ENCODE assay signal across 16 cellular contexts in genomic region chr6:67639161-67639560, GRCh38.
DNase-seq lines count a peak whose midpoint lies in the region; ATAC-seq and TF ChIP-seq lines count a peak whose summit lies in the region.
"Had no signal": no experiment of that assay in that cellular context is flagged by ENCODE, and none has a peak within 500 bp of the region (broad histone marks: within the 10 kb centered on the region; RNA-seq: fewer than 3 reads in every experiment).

No MANE protein-coding gene starts in this region.

- DNase-seq in left ventricle myocardium superior (no peak), Right ventricle myocardium inferior (ENCODE audit: missing footprints) (no peak), choroid plexus epithelial cell (ENCODE audit: low read depth) (peak; percentile 77), fibroblast of villous mesenchyme (ENCODE audit: low read depth) (peak; percentile 7), NCI-H2227 (lab: John Stamatoyannopoulos, UW; ENCODE audit: unreplicated experiment) (no peak), DMS 273 treated with DMSO at 0.1 percent for 48 hours (lab: John Stamatoyannopoulos, UW) (no peak), mesenteric fat pad (ENCODE audit: low spot score) (no peak)
- no peak for DNase-seq in CD4-positive, alpha-beta T cell
- DNase-seq: AML-193, Calu3, DMS79, GM23248, NCI-H1105, NCI-H1694 treated with DMSO at 0.1 percent for 48 hours, NCI-H774, SIG-M5 had no signal

- H3K36me3 Mint-ChIP-seq in CD4-positive, alpha-beta T cell (ENCODE audit: low read depth): no peaks in the 10 kb centered on the region

- H3K27ac ChIP-seq in CD4-positive, alpha-beta T cell (ENCODE audit: low read depth, low read length): no peak overlapping the region
- H3K27ac ChIP-seq: GM23248 had no signal

- CTCF ChIA-PET in CD4-positive, alpha-beta T cell (lab: Charles Lee): no interaction called here

- no peaks in the 10 kb centered on the region for H3K9me3 ChIP-seq in CD4-positive, alpha-beta T cell (ENCODE audit: control insufficient read depth, low read length)

- H3K27me3 ChIP-seq in CD4-positive, alpha-beta T cell (ENCODE audit: control insufficient read depth, insufficient read depth, low read length): no peaks in the 10 kb centered on the region

- peak; percentile 53 for ATAC-seq in left ventricle myocardium superior
- no peak for ATAC-seq in Right ventricle myocardium inferior
- no peak for ATAC-seq in CD4-positive, alpha-beta T cell (ENCODE audit: poor library complexity)

- H3K27me3 Mint-ChIP-seq in CD4-positive, alpha-beta T cell: no peaks in the 10 kb centered on the region

- H3K4me3 Mint-ChIP-seq in CD4-positive, alpha-beta T cell: no peak overlapping the region

- H3K4me1 Mint-ChIP-seq in CD4-positive, alpha-beta T cell (ENCODE audit: low read depth): no peaks in the 10 kb centered on the region

- H3K27ac Mint-ChIP-seq in CD4-positive, alpha-beta T cell: no peak overlapping the region

- H3K9me3 Mint-ChIP-seq in CD4-positive, alpha-beta T cell: peaks cover 10% of the 10 kb centered on the region

- TF ChIP-seq CTCF in choroid plexus epithelial cell (conservative IDR thresholded peaks at IDR 0.05; ENCODE audit: low read depth, low read length) (no peak), fibroblast of villous mesenchyme (IDR thresholded peaks at IDR 0.05; ENCODE audit: insufficient read depth, low read depth, low read length) (no peak)
- no peak for TF ChIP-seq CTCF in CD4-positive, alpha-beta T cell (IDR thresholded peaks at IDR 0.05)

- H3K4me3 ChIP-seq in choroid plexus epithelial cell (ENCODE audit: low read depth, low read length): no peak overlapping the region
- H3K4me3 ChIP-seq in fibroblast of villous mesenchyme (ENCODE audit: low read depth, low read length): no peak overlapping the region
- H3K4me3 ChIP-seq: GM23248 had no signal

- intact Hi-C loops in left ventricle myocardium superior (cut with micrococcal nuclease): no loop called here
- intact Hi-C loops in Right ventricle myocardium inferior (cut with DNase I): no loop called here
- intact Hi-C loops in CD4-positive, alpha-beta T cell (cut with DNase I, micrococcal nuclease): no loop called here

- POLR2A ChIA-PET in CD4-positive, alpha-beta T cell (lab: Charles Lee): no interaction called here

Comparison
In these comparisons a context has a peak if more than half of its experiments do, and no peak if none do; other contexts are left out.
1. DNase-seq: peak in choroid plexus epithelial cell (single experiment) and fibroblast of villous mesenchyme (single experiment); none in left ventricle myocardium superior (single experiment), Right ventricle myocardium inferior (single experiment), NCI-H2227 (single experiment), DMS 273 treated with DMSO at 0.1 percent for 48 hours (single experiment), CD4-positive, alpha-beta T cell (0 of 10) and mesenteric fat pad (single experiment).